Comparison of ENCODE assay signal across 8 cellular contexts in the genomic region with DNA sequence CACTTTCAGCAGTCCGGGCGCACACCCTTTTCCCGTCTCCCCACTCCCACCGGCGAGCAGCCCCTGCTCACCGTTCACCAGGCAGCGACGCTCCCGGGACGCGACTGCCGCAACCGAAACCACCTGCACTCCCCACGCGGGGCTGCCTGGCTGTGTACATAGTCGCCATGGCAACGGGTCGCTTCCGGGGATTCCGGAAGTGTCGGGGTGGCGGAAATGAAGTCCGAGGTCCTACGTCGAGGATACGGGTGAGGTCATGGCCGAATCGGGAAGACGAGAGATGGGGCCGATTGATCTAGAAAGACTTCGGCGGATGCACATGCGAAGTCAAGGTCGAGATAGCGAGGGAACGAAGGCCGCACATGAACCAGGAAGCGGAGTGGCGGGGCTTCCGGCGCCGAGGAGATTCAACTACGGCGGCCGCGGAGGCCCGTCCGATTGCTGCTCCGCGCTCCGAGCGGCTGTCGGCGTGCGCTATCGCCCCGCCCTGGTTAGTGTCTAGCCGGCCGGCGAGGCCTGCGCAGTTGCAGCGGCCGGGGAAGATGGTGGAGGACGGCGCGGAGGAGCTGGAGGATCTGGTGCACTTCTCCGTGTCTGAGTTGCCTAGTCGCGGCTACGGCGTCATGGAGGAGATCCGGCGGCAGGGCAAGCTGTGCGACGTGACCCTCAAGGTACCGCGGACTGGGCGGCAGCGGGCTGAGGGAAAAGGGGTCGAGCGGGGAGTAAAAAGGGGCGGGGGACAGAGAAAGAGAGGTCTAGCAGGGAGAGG. TPM values are rescaled to one million over a fixed set of nuclear protein-coding genes. Genes with fewer than 3 reads are reported as not detected.
DNase-seq lines count a peak whose midpoint lies in the region; ATAC-seq and TF ChIP-seq lines count a peak whose summit lies in the region.

A gene with protein sequence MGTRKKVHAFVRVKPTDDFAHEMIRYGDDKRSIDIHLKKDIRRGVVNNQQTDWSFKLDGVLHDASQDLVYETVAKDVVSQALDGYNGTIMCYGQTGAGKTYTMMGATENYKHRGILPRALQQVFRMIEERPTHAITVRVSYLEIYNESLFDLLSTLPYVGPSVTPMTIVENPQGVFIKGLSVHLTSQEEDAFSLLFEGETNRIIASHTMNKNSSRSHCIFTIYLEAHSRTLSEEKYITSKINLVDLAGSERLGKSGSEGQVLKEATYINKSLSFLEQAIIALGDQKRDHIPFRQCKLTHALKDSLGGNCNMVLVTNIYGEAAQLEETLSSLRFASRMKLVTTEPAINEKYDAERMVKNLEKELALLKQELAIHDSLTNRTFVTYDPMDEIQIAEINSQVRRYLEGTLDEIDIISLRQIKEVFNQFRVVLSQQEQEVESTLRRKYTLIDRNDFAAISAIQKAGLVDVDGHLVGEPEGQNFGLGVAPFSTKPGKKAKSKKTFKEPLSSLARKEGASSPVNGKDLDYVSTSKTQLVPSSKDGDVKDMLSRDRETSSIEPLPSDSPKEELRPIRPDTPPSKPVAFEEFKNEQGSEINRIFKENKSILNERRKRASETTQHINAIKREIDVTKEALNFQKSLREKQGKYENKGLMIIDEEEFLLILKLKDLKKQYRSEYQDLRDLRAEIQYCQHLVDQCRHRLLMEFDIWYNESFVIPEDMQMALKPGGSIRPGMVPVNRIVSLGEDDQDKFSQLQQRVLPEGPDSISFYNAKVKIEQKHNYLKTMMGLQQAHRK (minus strand): TSS at position 376 of the 769 bp plus-strand sequence. CDS start 5,425 bp downstream, outside the sequence.
TSS of gene KLHL18 (plus strand) at position 521 of the 769 bp plus-strand sequence. CDS start at position 543, 22 bp downstream.

- 0 out of 2 replicates have a peak, but pooled peaks have one; percentile 13 for TF ChIP-seq CTCF in LNCaP clone FGC (IDR thresholded peaks at IDR 0.05; ENCODE audit: control insufficient read depth, extremely low read depth, insufficient read depth)
- TF ChIP-seq CTCF in RWPE2 (IDR thresholded peaks at IDR 0.05; ENCODE audit: poor library complexity, severe bottlenecking) = no peak
- no peak for TF ChIP-seq CTCF in fibroblast of the aortic adventitia (IDR thresholded peaks at IDR 0.05; ENCODE audit: insufficient read depth, low read length)
- TF ChIP-seq CTCF in nephron progenitor cell (IDR thresholded peaks at IDR 0.05) = no peak

- peak; percentile 86 for ATAC-seq in RWPE2 (ENCODE audit: low read depth)

- peaks cover 9% of the 10 kb centered on the region for H3K27me3 Mint-ChIP-seq in nephron progenitor cell (ENCODE audit: low read depth, poor library complexity)
- H3K27me3 Mint-ChIP-seq in stimulated activated naive CD8-positive, alpha-beta T cell treated with anti-CD3 and anti-CD28 coated beads, Interleukin-15, Interleukin-2, amounts not matched to agents 100 ng/mL and 50 ng/mL, for 24 hours = no peaks in the 10 kb centered on the region

- peak within 1 kb of the TSS; percentile 98 for H3K4me3 Mint-ChIP-seq in nephron progenitor cell
- peak within 1 kb of the TSS; percentile 98 for H3K4me3 Mint-ChIP-seq in stimulated activated naive CD8-positive, alpha-beta T cell treated with anti-CD3 and anti-CD28 coated beads, Interleukin-15, Interleukin-2, amounts not matched to agents 100 ng/mL and 50 ng/mL, for 24 hours

- H3K4me1 ChIP-seq in RWPE2 (ENCODE audit: insufficient read depth, poor library complexity, severe bottlenecking) = no peaks in the 10 kb centered on the region

- H3K27me3 ChIP-seq in RWPE2 (ENCODE audit: insufficient read depth, poor library complexity, severe bottlenecking) = no peaks in the 10 kb centered on the region

- peak within 1 kb of the TSS; percentile 100 for H3K27ac Mint-ChIP-seq in nephron progenitor cell
- peak within 1 kb of the TSS; percentile 98 for H3K27ac Mint-ChIP-seq in stimulated activated naive CD8-positive, alpha-beta T cell treated with anti-CD3 and anti-CD28 coated beads, Interleukin-15, Interleukin-2, amounts not matched to agents 100 ng/mL and 50 ng/mL, for 24 hours

- H3K36me3 Mint-ChIP-seq in nephron progenitor cell (ENCODE audit: low read depth) = peaks cover 5% of the 10 kb centered on the region
- peaks cover 32% of the 10 kb centered on the region for H3K36me3 Mint-ChIP-seq in stimulated activated naive CD8-positive, alpha-beta T cell treated with anti-CD3 and anti-CD28 coated beads, Interleukin-15, Interleukin-2, amounts not matched to agents 100 ng/mL and 50 ng/mL, for 24 hours (ENCODE audit: low read depth)

- no peaks in the 10 kb centered on the region for H3K9me3 ChIP-seq in RWPE2 (ENCODE audit: severe bottlenecking)

- no peaks in the 10 kb centered on the region for H3K9me3 Mint-ChIP-seq in nephron progenitor cell
- no peaks in the 10 kb centered on the region for H3K9me3 Mint-ChIP-seq in stimulated activated naive CD8-positive, alpha-beta T cell treated with anti-CD3 and anti-CD28 coated beads, Interleukin-15, Interleukin-2, amounts not matched to agents 100 ng/mL and 50 ng/mL, for 24 hours

- H3K4me3 ChIP-seq in LNCaP clone FGC (ENCODE audit: low read depth, low read length) (peak within 1 kb of the TSS; percentile 96), RWPE2 (ENCODE audit: severe bottlenecking) (peak within 1 kb of the TSS; percentile 56), fibroblast of the aortic adventitia (ENCODE audit: low read depth, low read length) (peak within 1 kb of the TSS; percentile 96)

- H3K27ac ChIP-seq in RWPE2 (ENCODE audit: poor library complexity, severe bottlenecking) = peak within 1 kb of the TSS; percentile 76

- H3K4me1 Mint-ChIP-seq in nephron progenitor cell = peaks cover 29% of the 10 kb centered on the region
- peaks cover 49% of the 10 kb centered on the region for H3K4me1 Mint-ChIP-seq in stimulated activated naive CD8-positive, alpha-beta T cell treated with anti-CD3 and anti-CD28 coated beads, Interleukin-15, Interleukin-2, amounts not matched to agents 100 ng/mL and 50 ng/mL, for 24 hours (ENCODE audit: low read depth)

- peak; percentile 95 for DNase-seq in ELF-1 (ENCODE audit: low read depth, low spot score)
- DNase-seq in GOT3 (lab: John Stamatoyannopoulos, UW) = peak; percentile 85
- peak; percentile 82 for DNase-seq in LNCaP clone FGC (ENCODE audit: low read depth)
- peak; percentile 94 for DNase-seq in RWPE2 (ENCODE audit: low spot score)
- DNase-seq in activated effector memory CD4-positive, alpha-beta T cell treated with anti-CD3 and anti-CD28 coated beads, Interleukin-2, amount 50 U/mL, for 16 hours = peak; percentile 99
- peak; percentile 94 for DNase-seq in fibroblast of the aortic adventitia (ENCODE audit: low read depth)
- DNase-seq in nephron progenitor cell = peak; percentile 91

- H3K36me3 ChIP-seq in RWPE2 (ENCODE audit: low read depth) = peaks cover 7% of the 10 kb centered on the region

RNA-seq across cellular contexts. Expression of the first gene that starts in this region (rescaled TPM):
- 4.5 and 11.0 TPM in 2 replicates for total RNA-seq in fibroblast of the aortic adventitia (ENCODE audit: low replicate concordance)

RNA-seq across cellular contexts. Expression of gene KLHL18, which starts in this region (rescaled TPM):
- 8.5 and 12.9 TPM in 2 replicates for total RNA-seq in fibroblast of the aortic adventitia (ENCODE audit: low replicate concordance)

Comparison
In these comparisons a context has a peak if more than half of its experiments do, and no peak if none do; other contexts are left out.
1. Peak in every context shown above with its lines: DNase-seq, ATAC-seq, H3K4me3 ChIP-seq and H3K27ac ChIP-seq.